In genomic region chr18:39494211-39494896, GRCh38 we compare ENCODE assay signal across 18 cellular contexts.
A peak's percentile ranks its signal among the peaks of the same experiment; 100 is the strongest.
DNase-seq lines count a peak whose midpoint lies in the region; ATAC-seq, FAIRE-seq and TF ChIP-seq lines count a peak whose summit lies in the region.
"Had no signal": no experiment of that assay in that cellular context is flagged by ENCODE, and none has a peak within 500 bp of the region (broad histone marks: within the 10 kb centered on the region; RNA-seq: fewer than 3 reads in every experiment).

No MANE protein-coding gene starts in this region.

- no peak overlapping the region for H2AFZ ChIP-seq in hepatocyte

- TF ChIP-seq CTCF in D721Med (IDR thresholded peaks at IDR 0.05; ENCODE audit: insufficient read depth, missing control alignments) (no peak), hepatocyte (IDR thresholded peaks at IDR 0.05; ENCODE audit: poor library complexity) (no peak), progenitor cell of endocrine pancreas (IDR thresholded peaks at IDR 0.05; ENCODE audit: unreplicated experiment) (no peak), endothelial cell (IDR thresholded peaks at IDR 0.05; ENCODE audit: unreplicated experiment) (no peak)

- no peaks in the 10 kb centered on the region for H3K9me3 ChIP-seq in hepatocyte (ENCODE audit: low read depth)
- H3K9me3 ChIP-seq: HAP-1 had no signal

- DNase-seq in D721Med (ENCODE audit: insufficient read length, low spot score): no peak
- peak; percentile 2 for DNase-seq in HuH-7.5 (ENCODE audit: low spot score)
- DNase-seq in hepatocyte (ENCODE audit: low spot score): peak; percentile 14
- no peak for DNase-seq in progenitor cell of endocrine pancreas (ENCODE audit: low spot score, unreplicated experiment)
- DNase-seq in endothelial cell (ENCODE audit: low spot score): no peak
- DNase-seq: AML-193, DND-41, KBM-7, NCI-H1436 treated with DMSO at 0.1 percent for 48 hours, NCI-H2081 treated with DMSO at 0.1 percent for 48 hours, NCI-H446, NCI-H748 treated with DMSO at 0.1 percent for 48 hours, PC-3 had no signal

- no peaks in the 10 kb centered on the region for H3K36me3 ChIP-seq in hepatocyte (replicated peaks; ENCODE audit: insufficient read depth, low read depth)
- H3K36me3 ChIP-seq: HAP-1 had no signal

- no peak overlapping the region for H3K27ac ChIP-seq in hepatocyte
- H3K27ac ChIP-seq: RWPE1 had no signal

- peak overlapping the region; percentile 55 for H3K4me3 Mint-ChIP-seq in progenitor cell of endocrine pancreas (ENCODE audit: low read depth)
- H3K4me3 Mint-ChIP-seq in endothelial cell (ENCODE audit: unreplicated experiment): no peak overlapping the region

- H4K20me1 ChIP-seq in hepatocyte (ENCODE audit: insufficient read depth, poor library complexity, severe bottlenecking): no peaks in the 10 kb centered on the region

- ATAC-seq in HG03442 (IDR thresholded peaks at IDR 0.05; ENCODE audit: unreplicated experiment): no peak
- ATAC-seq in activated CD4-positive, CD25-positive, alpha-beta regulatory T cell treated with anti-CD3 and anti-CD28 coated beads, Interleukin-2, amount 50 U/mL, for 24 hours: no peak
- ATAC-seq: PC-3 had no signal

- peaks cover 5% of the 10 kb centered on the region for H3K4me1 ChIP-seq in hepatocyte (ENCODE audit: insufficient read depth)
- H3K4me1 ChIP-seq: HAP-1 had no signal

- H3K79me2 ChIP-seq in hepatocyte: no peaks in the 10 kb centered on the region

- no peaks in the 10 kb centered on the region for H3K9me2 ChIP-seq in hepatocyte (replicated peaks; ENCODE audit: insufficient read depth)

- FAIRE-seq in D721Med (lab: Jason Lieb, UNC): peak; percentile 68
- FAIRE-seq: G401.6 had no signal

- H3K36me3 Mint-ChIP-seq in progenitor cell of endocrine pancreas (ENCODE audit: insufficient read depth): peaks cover 12% of the 10 kb centered on the region
- no peaks in the 10 kb centered on the region for H3K36me3 Mint-ChIP-seq in endothelial cell (ENCODE audit: low read depth, unreplicated experiment)

- H3K27ac Mint-ChIP-seq in progenitor cell of endocrine pancreas (peak overlapping the region; percentile 87), endothelial cell (ENCODE audit: unreplicated experiment) (no peak overlapping the region)

- H3K9me3 Mint-ChIP-seq in progenitor cell of endocrine pancreas (ENCODE audit: low read depth) (peaks cover 25% of the 10 kb centered on the region), endothelial cell (ENCODE audit: unreplicated experiment) (peaks cover 4% of the 10 kb centered on the region)

- H3K27me3 ChIP-seq in hepatocyte: no peaks in the 10 kb centered on the region

- no peak overlapping the region for H3K4me3 ChIP-seq in hepatocyte
- H3K4me3 ChIP-seq: HAP-1 had no signal

- 57% methylated on average over 3 of the region's 3 CpGs for WGBS in hepatocyte (ENCODE audit: low lambda C conversion rate, missing lambda C conversion rate)

- H3K4me2 ChIP-seq in hepatocyte: peak overlapping the region; percentile 52

- H3K27me3 Mint-ChIP-seq in progenitor cell of endocrine pancreas (no peaks in the 10 kb centered on the region), endothelial cell (ENCODE audit: unreplicated experiment) (no peaks in the 10 kb centered on the region)

- peaks cover 30% of the 10 kb centered on the region for H3K4me1 Mint-ChIP-seq in progenitor cell of endocrine pancreas (ENCODE audit: low read depth)
- H3K4me1 Mint-ChIP-seq in endothelial cell (ENCODE audit: unreplicated experiment): no peaks in the 10 kb centered on the region

Comparison
In these comparisons a context has a peak if more than half of its experiments do, and no peak if none do; other contexts are left out.
1. DNase-seq: peak in HuH-7.5 (single experiment) and hepatocyte (single experiment); none in D721Med (single experiment), progenitor cell of endocrine pancreas (single experiment) and endothelial cell (single experiment).